ENCODE assay signal across 1 cellular context in the genomic region with DNA sequence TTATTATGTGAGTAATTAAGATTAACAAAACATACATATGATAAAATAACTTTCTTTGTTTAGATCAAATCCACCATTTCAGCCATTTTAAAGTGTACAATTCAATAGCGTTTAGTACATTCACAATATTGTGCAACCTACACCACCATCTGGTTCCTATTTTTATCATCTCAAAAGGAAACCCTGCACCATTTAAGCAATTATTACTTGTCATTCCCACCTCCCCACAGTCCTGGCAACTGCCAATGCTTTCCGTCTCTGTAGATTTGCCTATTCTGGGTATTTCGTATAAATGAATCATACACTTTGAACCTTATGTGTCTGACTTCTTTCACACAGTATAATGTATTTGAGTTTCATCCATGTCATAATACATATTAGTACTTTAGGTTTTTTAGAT.
TF ChIP-seq lines count a peak whose summit lies in the region.

No MANE protein-coding gene starts in this region.

TF ChIP-seq in SK-N-SH, 30 proteins besides CTCF, POLR2A, EP300 and RAD21 (continued from another document):
- TF ChIP-seq, protein P1, sequence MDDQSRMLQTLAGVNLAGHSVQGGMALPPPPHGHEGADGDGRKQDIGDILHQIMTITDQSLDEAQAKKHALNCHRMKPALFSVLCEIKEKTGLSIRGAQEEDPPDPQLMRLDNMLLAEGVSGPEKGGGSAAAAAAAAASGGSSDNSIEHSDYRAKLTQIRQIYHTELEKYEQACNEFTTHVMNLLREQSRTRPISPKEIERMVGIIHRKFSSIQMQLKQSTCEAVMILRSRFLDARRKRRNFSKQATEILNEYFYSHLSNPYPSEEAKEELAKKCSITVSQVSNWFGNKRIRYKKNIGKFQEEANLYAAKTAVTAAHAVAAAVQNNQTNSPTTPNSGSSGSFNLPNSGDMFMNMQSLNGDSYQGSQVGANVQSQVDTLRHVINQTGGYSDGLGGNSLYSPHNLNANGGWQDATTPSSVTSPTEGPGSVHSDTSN (IDR thresholded peaks at IDR 0.05) = no peak
- TF ChIP-seq TCF12 (IDR thresholded peaks at IDR 0.05) (no peak), EZH2phosphoT487 (IDR thresholded peaks at IDR 0.05; ENCODE audit: borderline replicate concordance, low read depth) (no peak)
- TF ChIP-seq, protein P2, sequence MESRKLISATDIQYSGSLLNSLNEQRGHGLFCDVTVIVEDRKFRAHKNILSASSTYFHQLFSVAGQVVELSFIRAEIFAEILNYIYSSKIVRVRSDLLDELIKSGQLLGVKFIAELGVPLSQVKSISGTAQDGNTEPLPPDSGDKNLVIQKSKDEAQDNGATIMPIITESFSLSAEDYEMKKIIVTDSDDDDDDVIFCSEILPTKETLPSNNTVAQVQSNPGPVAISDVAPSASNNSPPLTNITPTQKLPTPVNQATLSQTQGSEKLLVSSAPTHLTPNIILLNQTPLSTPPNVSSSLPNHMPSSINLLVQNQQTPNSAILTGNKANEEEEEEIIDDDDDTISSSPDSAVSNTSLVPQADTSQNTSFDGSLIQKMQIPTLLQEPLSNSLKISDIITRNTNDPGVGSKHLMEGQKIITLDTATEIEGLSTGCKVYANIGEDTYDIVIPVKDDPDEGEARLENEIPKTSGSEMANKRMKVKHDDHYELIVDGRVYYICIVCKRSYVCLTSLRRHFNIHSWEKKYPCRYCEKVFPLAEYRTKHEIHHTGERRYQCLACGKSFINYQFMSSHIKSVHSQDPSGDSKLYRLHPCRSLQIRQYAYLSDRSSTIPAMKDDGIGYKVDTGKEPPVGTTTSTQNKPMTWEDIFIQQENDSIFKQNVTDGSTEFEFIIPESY (IDR thresholded peaks at IDR 0.05; ENCODE audit: borderline replicate concordance, low read depth) = no peak
